In the genomic region with DNA sequence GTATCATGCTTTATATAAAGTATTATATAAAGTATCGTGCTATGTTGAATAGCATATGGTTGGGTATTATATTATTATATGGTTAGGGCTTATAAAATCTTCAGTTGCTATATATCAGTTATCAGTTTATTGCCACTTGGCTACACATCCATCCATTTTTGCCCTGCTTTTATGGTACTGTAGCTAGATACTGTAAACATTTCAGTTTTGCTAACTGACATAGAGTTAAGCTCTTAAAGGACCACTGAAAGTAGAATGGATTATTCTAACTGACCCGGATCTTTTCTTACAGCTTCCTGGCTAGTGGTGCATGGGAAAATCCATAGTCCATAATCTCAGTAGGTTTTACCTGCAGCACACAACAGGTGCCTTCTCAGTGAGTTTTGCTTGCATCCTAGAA, we compare ENCODE assay signal across 27 cellular contexts.
"Had no signal": no experiment of that assay in that cellular context is flagged by ENCODE, and none has a peak within 500 bp of the region (broad histone marks: within the 10 kb centered on the region; RNA-seq: fewer than 3 reads in every experiment).

No MANE protein-coding gene starts in this region.

- H3K9me3 ChIP-seq: colonic mucosa, esophagus muscularis mucosa, esophagus squamous epithelium, gastrocnemius medialis had no signal

- H3K36me3 ChIP-seq: colonic mucosa, esophagus muscularis mucosa, esophagus squamous epithelium, gastrocnemius medialis, gastroesophageal sphincter, heart left ventricle, heart right ventricle had no signal

- FAIRE-seq: endometrium, endothelial cell of umbilical vein, frontal cortex had no signal

- H3K27ac ChIP-seq: colonic mucosa, coronary artery, dorsolateral prefrontal cortex, epithelial cell of prostate, esophagus muscularis mucosa, esophagus squamous epithelium, foreskin keratinocyte, gastrocnemius medialis, gastroesophageal sphincter, heart left ventricle, heart right ventricle had no signal

- H3K27me3 ChIP-seq: colonic mucosa, dorsolateral prefrontal cortex, esophagus muscularis mucosa, esophagus squamous epithelium, foreskin keratinocyte, gastrocnemius medialis, gastroesophageal sphincter, heart left ventricle, heart right ventricle had no signal

- DNase-seq: colonic mucosa; cortex of kidney; dermis blood vessel endothelial cell; dorsolateral prefrontal cortex; effector CD4-positive, alpha-beta T cell; effector CD8-positive, alpha-beta T cell; effector memory CD4-positive, alpha-beta T cell; effector memory CD8-positive, alpha-beta T cell; endodermal cell; erythroblast; esophagus squamous epithelium; foreskin fibroblast; foreskin keratinocyte; foreskin melanocyte; gastrocnemius medialis; glutamatergic neuron; head of caudate nucleus; heart left ventricle; heart right ventricle had no signal

- ATAC-seq: effector memory CD8-positive, alpha-beta T cell; esophagus mucosa; foreskin keratinocyte; gastrocnemius medialis; gastroesophageal sphincter; heart left ventricle; heart right ventricle had no signal

- H3K4me1 ChIP-seq: colonic mucosa, esophagus squamous epithelium, foreskin keratinocyte, gastrocnemius medialis, heart left ventricle, heart right ventricle had no signal

- H3K4me3 ChIP-seq: colonic mucosa, coronary artery, dorsolateral prefrontal cortex, esophagus muscularis mucosa, esophagus squamous epithelium, gastrocnemius medialis, gastroesophageal sphincter, heart left ventricle, heart right ventricle had no signal
